In genomic region chr7:157018328-157018996, GRCh38 we compare ENCODE assay signal across 16 cellular contexts. TPM values are rescaled to one million over a fixed set of nuclear protein-coding genes. Genes with fewer than 3 reads are reported as not detected.
A peak's percentile ranks its signal among the peaks of the same experiment; 100 is the strongest.
DNase-seq lines count a peak whose midpoint lies in the region; ATAC-seq and TF ChIP-seq lines count a peak whose summit lies in the region.
"Had no signal": no experiment of that assay in that cellular context is flagged by ENCODE, and none has a peak within 500 bp of the region (broad histone marks: within the 10 kb centered on the region; RNA-seq: fewer than 3 reads in every experiment).

No MANE protein-coding gene starts in this region.

- peak; percentile 28 for DNase-seq in GM23248
- no peak for DNase-seq in Panc1 (ENCODE audit: low read depth, low spot score)
- no peak for DNase-seq in glutamatergic neuron
- DNase-seq in progenitor cell of endocrine pancreas (ENCODE audit: low spot score, unreplicated experiment), result no peak
- no peak for DNase-seq in superior temporal gyrus (ENCODE audit: extremely low spot score)
- DNase-seq in NCI-H1930 (lab: John Stamatoyannopoulos, UW), result no peak
- DNase-seq in anterior cingulate cortex (lab: John Stamatoyannopoulos, UW), result no peak
- DNase-seq in mesenchymal stem cell, result no peak
- DNase-seq: activated B cell treated with CpG ODN at 0.5 μM for 24 hours, hypothalamus, NCI-H1105, NCI-H774, tibial artery had no signal

- H2AFZ ChIP-seq in GM23248 (no peak overlapping the region), mesenchymal stem cell (ENCODE audit: low read depth, low read length) (no peak overlapping the region)

- H3K36me3 ChIP-seq in GM23248 (ENCODE audit: low read depth) (no peaks in the 10 kb centered on the region), Panc1 (ENCODE audit: control insufficient read depth, insufficient read depth, low read length) (no peaks in the 10 kb centered on the region), mesenchymal stem cell (ENCODE audit: control insufficient read depth in 1 of 2, insufficient read depth in 2 of 2, low read depth in 1 of 2, low read length in 2 of 2) (peaks cover 0 to 4% of the 10 kb centered on the region in 2 experiments)
- H3K36me3 ChIP-seq: cardiac muscle cell, SJCRH30, tibial artery had no signal

- H3K4me3 ChIP-seq in GM23248 (no peak overlapping the region), Panc1 (ENCODE audit: low read depth in 2 of 2, low read length in 2 of 2) (peak overlapping the region; percentile 33 to 50; a peak in 3 of 4 replicates), mesenchymal stem cell (ENCODE audit: insufficient read depth in 1 of 2, low read depth in 1 of 2, low read length in 2 of 2) (no peak overlapping the region)
- H3K4me3 ChIP-seq: cardiac muscle cell, SJCRH30, tibial artery had no signal

- no peaks in the 10 kb centered on the region for H3K9me3 ChIP-seq in GM23248 (ENCODE audit: low read depth)
- H3K9me3 ChIP-seq in Panc1 (ENCODE audit: control insufficient read depth, insufficient read depth, low read depth, low read length), result no peaks in the 10 kb centered on the region
- no peaks in the 10 kb centered on the region for H3K9me3 ChIP-seq in mesenchymal stem cell (ENCODE audit: control insufficient read depth, low read length)
- H3K9me3 ChIP-seq: SJCRH30, tibial artery had no signal

- H3K36me3 Mint-ChIP-seq in glutamatergic neuron (ENCODE audit: unreplicated experiment), result no peaks in the 10 kb centered on the region
- no peaks in the 10 kb centered on the region for H3K36me3 Mint-ChIP-seq in progenitor cell of endocrine pancreas (ENCODE audit: insufficient read depth)

- BruUV-seq in Panc1 (replicated peaks; lab: Mats Ljungman, UMichigan), result no TSS peak

- no peaks in the 10 kb centered on the region for H4K20me1 ChIP-seq in GM23248 (ENCODE audit: insufficient read depth)

- no peaks in the 10 kb centered on the region for H3K9me2 ChIP-seq in GM23248 (ENCODE audit: insufficient read depth)

- H3F3A ChIP-seq in GM23248 (ENCODE audit: insufficient read depth), result no peaks in the 10 kb centered on the region

- in situ Hi-C loops in GM23248 (cut with MboI), result no loop called here
- in situ Hi-C loops in Panc1 (cut with HindIII; ENCODE audit: low pct_unique_long_range_greater_than_20kb, low sequenced_read_pairs), result no loop called here

- H3K4me3 Mint-ChIP-seq in glutamatergic neuron (ENCODE audit: unreplicated experiment) (peak overlapping the region; percentile 31), progenitor cell of endocrine pancreas (ENCODE audit: low read depth) (peak overlapping the region; percentile 73)
- H3K4me3 Mint-ChIP-seq: activated B cell treated with CpG ODN at 0.5 μM for 24 hours had no signal

- no peaks in the 10 kb centered on the region for H3K4me1 ChIP-seq in GM23248 (ENCODE audit: insufficient read depth)
- H3K4me1 ChIP-seq in Panc1 (ENCODE audit: control insufficient read depth, insufficient read depth, low read length), result peaks cover 5% of the 10 kb centered on the region
- H3K4me1 ChIP-seq in mesenchymal stem cell (ENCODE audit: control insufficient read depth, insufficient read depth, low read depth, low read length), result peaks cover 27% of the 10 kb centered on the region

- peaks cover 100% of the 10 kb centered on the region for H3K27me3 ChIP-seq in GM23248 (replicated peaks; ENCODE audit: insufficient read depth)
- peaks cover 14% of the 10 kb centered on the region for H3K27me3 ChIP-seq in Panc1 (ENCODE audit: control insufficient read depth, insufficient read depth, low read length)
- peaks cover 96 to 99% of the 10 kb centered on the region in 2 experiments for H3K27me3 ChIP-seq in mesenchymal stem cell (ENCODE audit: control insufficient read depth in 1 of 2, insufficient read depth in 1 of 2, low read length in 2 of 2)

- peaks cover 14% of the 10 kb centered on the region for H3K9me3 Mint-ChIP-seq in glutamatergic neuron (ENCODE audit: unreplicated experiment)
- H3K9me3 Mint-ChIP-seq in progenitor cell of endocrine pancreas (ENCODE audit: low read depth), result no peaks in the 10 kb centered on the region
- H3K9me3 Mint-ChIP-seq: activated B cell treated with CpG ODN at 0.5 μM for 24 hours had no signal

- intact Hi-C loops in Panc1 (cut with micrococcal nuclease; ENCODE audit: unreplicated experiment), result no loop called here

- no peak overlapping the region for H3K4ac ChIP-seq in mesenchymal stem cell (ENCODE audit: low read depth in 1 of 2, low read length in 2 of 2)

- H3K4me1 Mint-ChIP-seq in glutamatergic neuron (ENCODE audit: low read depth, unreplicated experiment) (peaks cover 19% of the 10 kb centered on the region), progenitor cell of endocrine pancreas (ENCODE audit: low read depth) (peaks cover 44% of the 10 kb centered on the region)

- H4K91ac ChIP-seq in mesenchymal stem cell (ENCODE audit: low read length), result no peak overlapping the region

- H4K8ac ChIP-seq in mesenchymal stem cell (ENCODE audit: low read length), result no peak overlapping the region

- H3K27me3 Mint-ChIP-seq in glutamatergic neuron (ENCODE audit: unreplicated experiment) (peaks cover 37% of the 10 kb centered on the region), progenitor cell of endocrine pancreas (peaks cover 49% of the 10 kb centered on the region)

- H2BK120ac ChIP-seq in mesenchymal stem cell (ENCODE audit: low read depth, low read length), result no peak overlapping the region

- no peak overlapping the region for H2BK5ac ChIP-seq in mesenchymal stem cell (ENCODE audit: low read depth, low read length, poor library complexity, severe bottlenecking)

- H3K27ac Mint-ChIP-seq in glutamatergic neuron (ENCODE audit: unreplicated experiment) (no peak overlapping the region), progenitor cell of endocrine pancreas (no peak overlapping the region)
- H3K27ac Mint-ChIP-seq: activated B cell treated with CpG ODN at 0.5 μM for 24 hours had no signal

- WGBS in GM23248 (ENCODE audit: low coverage in 1 of 2, low lambda C conversion rate in 2 of 2, missing lambda C conversion rate in 2 of 2), 2 experiments, result 1 to 3% methylated on average over 30 to 40 of the region's 49 CpGs
- WGBS in mesenchymal stem cell, result 7% methylated on average over 41 of the region's 49 CpGs

- H2BK12ac ChIP-seq in mesenchymal stem cell (ENCODE audit: low read length in 2 of 2), result no peak overlapping the region

- POLR2A ChIA-PET in Panc1 (lab: Charles Lee), result no interaction called here

- no peaks in the 10 kb centered on the region for H3K79me1 ChIP-seq in mesenchymal stem cell (replicated peaks; ENCODE audit: low read length, poor library complexity, severe bottlenecking)

- no peak overlapping the region for H2BK15ac ChIP-seq in mesenchymal stem cell (ENCODE audit: low read depth, poor library complexity, severe bottlenecking)

- H3K4me2 ChIP-seq in GM23248 (ENCODE audit: unreplicated experiment) (no peak overlapping the region), mesenchymal stem cell (ENCODE audit: low read length, poor library complexity, severe bottlenecking) (no peak overlapping the region)

- CTCF ChIA-PET in Panc1 (lab: Charles Lee), result no interaction called here

- ATAC-seq in Panc1, result no peak

- no peak overlapping the region for H3K23ac ChIP-seq in mesenchymal stem cell (ENCODE audit: low read length in 2 of 2)

- H3K27ac ChIP-seq in GM23248, result no peak overlapping the region
- H3K27ac ChIP-seq in Panc1 (ENCODE audit: low read length), result no peak overlapping the region
- H3K27ac ChIP-seq in mesenchymal stem cell (ENCODE audit: low read length, poor library complexity, severe bottlenecking), result no peak overlapping the region
- H3K27ac ChIP-seq: cardiac muscle cell, SJCRH30, tibial artery had no signal

- H3K18ac ChIP-seq in mesenchymal stem cell (ENCODE audit: low read depth in 1 of 2, low read length in 2 of 2), result no peak overlapping the region

- no peaks in the 10 kb centered on the region for H3K79me2 ChIP-seq in GM23248 (ENCODE audit: insufficient read depth)

- no peak overlapping the region for H2AK5ac ChIP-seq in mesenchymal stem cell (ENCODE audit: low read length, severe bottlenecking)

- TF ChIP-seq CTCF in Panc1 (IDR thresholded peaks at IDR 0.05) (no peak), glutamatergic neuron (IDR thresholded peaks at IDR 0.05; ENCODE audit: partially characterized antibody, unreplicated experiment) (no peak), progenitor cell of endocrine pancreas (IDR thresholded peaks at IDR 0.05; ENCODE audit: unreplicated experiment) (no peak)

- no peak overlapping the region for H3K14ac ChIP-seq in mesenchymal stem cell (ENCODE audit: low read length in 2 of 2)

- no peak overlapping the region for H3K9ac ChIP-seq in GM23248
- no peak overlapping the region for H3K9ac ChIP-seq in mesenchymal stem cell (ENCODE audit: low read length)

RNA-seq across cellular contexts. Expression of gene MNX1, which starts 8.0 kb away (rescaled TPM):
- not detected in 2 replicates for total RNA-seq in GM23248 (2014; rRNA removed; shearing (Covaris generic))
- polyA plus RNA-seq in GM23248 (2016; fragmentation: Nextera tagmentation; extraction: Ambion mirVana), result not detected in 2 replicates
- total RNA-seq in Panc1 (2021; ENCODE audit: unreplicated experiment) (3.6 TPM), glutamatergic neuron (ENCODE audit: unreplicated experiment) (0.59 TPM), progenitor cell of endocrine pancreas (86.5 and 103 TPM in 2 replicates)
- polyA plus RNA-seq in Panc1 (2012; ENCODE audit: insufficient read length), result 1.9 TPM
- not detected for polyA plus RNA-seq in mesenchymal stem cell (2013, experiment 1 of 2)
- not detected for polyA plus RNA-seq in mesenchymal stem cell (2013, experiment 2 of 2)
- total RNA-seq: activated B cell treated with CpG ODN at 0.5 μM for 24 hours, mononuclear cell had no signal

Comparison
In these comparisons a context has a peak if more than half of its experiments do, and no peak if none do; other contexts are left out.
1. H3K4me3 ChIP-seq: peak in Panc1 (2 of 2); none in GM23248 (single experiment) and mesenchymal stem cell (0 of 2).
2. RNA of gene MNX1, which starts 8.0 kb away (total RNA-seq): 86.5 to 103 TPM in progenitor cell of endocrine pancreas; 3.6 TPM in Panc1 (single experiment), 0.59 TPM in glutamatergic neuron (single experiment) and not detected in GM23248; every median in the first group is over 10 times any median in the second.